Comparison of ENCODE assay signal across 9 cellular contexts in genomic region chr20:1390552-1391403, GRCh38. TPM values are rescaled to one million over a fixed set of nuclear protein-coding genes. Genes with fewer than 3 reads are reported as not detected.
A peak's percentile ranks its signal among the peaks of the same experiment; 100 is the strongest.
DNase-seq lines count a peak whose midpoint lies in the region; ATAC-seq lines count a peak whose summit lies in the region.
"Had no signal": no experiment of that assay in that cellular context is flagged by ENCODE, and none has a peak within 500 bp of the region (broad histone marks: within the 10 kb centered on the region; RNA-seq: fewer than 3 reads in every experiment).

No MANE protein-coding gene starts in this region.

- H2BK15ac ChIP-seq in mesendoderm (replicated peaks; ENCODE audit: low read depth), result no peak overlapping the region

- ATAC-seq in right cardiac atrium (no peak), left cardiac atrium (no peak), HG03135 (IDR thresholded peaks at IDR 0.05; ENCODE audit: unreplicated experiment) (no peak), GM21526 (IDR thresholded peaks at IDR 0.05; ENCODE audit: low FRiP score, unreplicated experiment) (no peak), HG02852 (IDR thresholded peaks at IDR 0.05; ENCODE audit: unreplicated experiment) (no peak)

- peaks cover 34% of the 10 kb centered on the region for H3K79me1 ChIP-seq in mesendoderm (ENCODE audit: low read length)

- H3K9me3 ChIP-seq in right cardiac atrium (ENCODE audit: control insufficient read depth, low read length), result no peaks in the 10 kb centered on the region

- peaks cover 66% of the 10 kb centered on the region for H3K79me2 ChIP-seq in mesendoderm (ENCODE audit: control insufficient read depth, insufficient read depth, low read length)

- no peak overlapping the region for H4K5ac ChIP-seq in mesendoderm (ENCODE audit: low read length)

- no peak overlapping the region for H2BK5ac ChIP-seq in mesendoderm (ENCODE audit: low read length)

- peak overlapping the region; percentile 93 for H3K56ac ChIP-seq in mesendoderm (ENCODE audit: low read length)

- H3K18ac ChIP-seq in mesendoderm (ENCODE audit: low read length), result no peak overlapping the region

- H4K8ac ChIP-seq in mesendoderm (ENCODE audit: low read depth, low read length), result no peak overlapping the region

- H3K4me1 ChIP-seq in right cardiac atrium (ENCODE audit: control insufficient read depth, insufficient read depth, low read length) (peaks cover 19% of the 10 kb centered on the region), mesendoderm (ENCODE audit: control insufficient read depth, low read depth, low read length) (peaks cover 11% of the 10 kb centered on the region)

- H3K4ac ChIP-seq in mesendoderm (ENCODE audit: low read depth, low read length), result no peak overlapping the region

- H3K27me3 ChIP-seq in right cardiac atrium (ENCODE audit: control insufficient read depth, insufficient read depth) (no peaks in the 10 kb centered on the region), mesendoderm (ENCODE audit: insufficient read depth, low read length, poor library complexity) (no peaks in the 10 kb centered on the region)

- H3K27ac ChIP-seq in right cardiac atrium (ENCODE audit: low read length), result peak overlapping the region; percentile 0
- no peak overlapping the region for H3K27ac ChIP-seq in mesendoderm (ENCODE audit: low read depth, low read length)

- no peak overlapping the region for H2BK120ac ChIP-seq in mesendoderm (ENCODE audit: low read depth, low read length)

- H3K9ac ChIP-seq in mesendoderm (ENCODE audit: low read length), result peak overlapping the region; percentile 92

- no peak overlapping the region for H2AK5ac ChIP-seq in mesendoderm (ENCODE audit: low read length)

- intact Hi-C loops in right cardiac atrium (cut with DNase I) (loop anchor here in 2 of 4 donors (5.0 kb wide), 1 partner anchor 68 kb away; no protein-coding TSS in a partner anchor), left cardiac atrium (cut with DNase I) (no loop called here)

- WGBS in right cardiac atrium, result 56% methylated on average over 16 of the region's 16 CpGs
- no CpG with 5 or more reads among the region's 16 CpGs for WGBS in mesendoderm (ENCODE audit: extremely low coverage, insufficient coverage, low lambda C conversion rate)

- peak overlapping the region; percentile 96 for H3K4me2 ChIP-seq in mesendoderm (ENCODE audit: low read length)

- no peak overlapping the region for H3K23ac ChIP-seq in mesendoderm (ENCODE audit: low read length)

- no peaks in the 10 kb centered on the region for H3K36me3 ChIP-seq in mesendoderm (ENCODE audit: control insufficient read depth, insufficient read depth, low read length)

- H3K4me3 ChIP-seq in right cardiac atrium (ENCODE audit: low read length) (no peak overlapping the region), mesendoderm (ENCODE audit: low read length) (no peak overlapping the region)

- DNase-seq in right cardiac atrium, result no peak
- no peak for DNase-seq in left cardiac atrium
- DNase-seq in astrocyte of the hippocampus (ENCODE audit: low read depth, low spot score), result peak; percentile 21
- no peak for DNase-seq in mesendoderm
- DNase-seq in ureter (ENCODE audit: low spot score), result peak; percentile 38
- DNase-seq: erythroblast had no signal

RNA-seq across cellular contexts. Expression of gene FKBP1A, which starts 2.1 kb away (rescaled TPM):
- total RNA-seq in right cardiac atrium (100 to 1,000 TPM; 105 to 162 (median 140) TPM), left cardiac atrium (100 to 1,000 TPM; 154 to 214 TPM), ureter (260 TPM)
- polyA plus RNA-seq in right cardiac atrium, result 129 TPM
- 234 TPM for polyA plus RNA-seq in mesendoderm (2013, experiment 1 of 2)
- polyA plus RNA-seq in mesendoderm (2013, experiment 2 of 2), result 233 TPM

Comparison
In these comparisons a context has a peak if more than half of its experiments do, and no peak if none do; other contexts are left out.
1. DNase-seq: peak in astrocyte of the hippocampus (single experiment) and ureter (single experiment); none in right cardiac atrium (0 of 3), left cardiac atrium (single experiment) and mesendoderm (single experiment).